2 cellular contexts compared by ENCODE assay signal in genomic region chr4:74628808-74629616, GRCh38.
TF ChIP-seq lines count a peak whose summit lies in the region.

No MANE protein-coding gene starts in this region.

TF ChIP-seq in liver, 16 proteins besides CTCF, POLR2A, EP300 and RAD21 (continued from another document):
- TF ChIP-seq, protein P1, sequence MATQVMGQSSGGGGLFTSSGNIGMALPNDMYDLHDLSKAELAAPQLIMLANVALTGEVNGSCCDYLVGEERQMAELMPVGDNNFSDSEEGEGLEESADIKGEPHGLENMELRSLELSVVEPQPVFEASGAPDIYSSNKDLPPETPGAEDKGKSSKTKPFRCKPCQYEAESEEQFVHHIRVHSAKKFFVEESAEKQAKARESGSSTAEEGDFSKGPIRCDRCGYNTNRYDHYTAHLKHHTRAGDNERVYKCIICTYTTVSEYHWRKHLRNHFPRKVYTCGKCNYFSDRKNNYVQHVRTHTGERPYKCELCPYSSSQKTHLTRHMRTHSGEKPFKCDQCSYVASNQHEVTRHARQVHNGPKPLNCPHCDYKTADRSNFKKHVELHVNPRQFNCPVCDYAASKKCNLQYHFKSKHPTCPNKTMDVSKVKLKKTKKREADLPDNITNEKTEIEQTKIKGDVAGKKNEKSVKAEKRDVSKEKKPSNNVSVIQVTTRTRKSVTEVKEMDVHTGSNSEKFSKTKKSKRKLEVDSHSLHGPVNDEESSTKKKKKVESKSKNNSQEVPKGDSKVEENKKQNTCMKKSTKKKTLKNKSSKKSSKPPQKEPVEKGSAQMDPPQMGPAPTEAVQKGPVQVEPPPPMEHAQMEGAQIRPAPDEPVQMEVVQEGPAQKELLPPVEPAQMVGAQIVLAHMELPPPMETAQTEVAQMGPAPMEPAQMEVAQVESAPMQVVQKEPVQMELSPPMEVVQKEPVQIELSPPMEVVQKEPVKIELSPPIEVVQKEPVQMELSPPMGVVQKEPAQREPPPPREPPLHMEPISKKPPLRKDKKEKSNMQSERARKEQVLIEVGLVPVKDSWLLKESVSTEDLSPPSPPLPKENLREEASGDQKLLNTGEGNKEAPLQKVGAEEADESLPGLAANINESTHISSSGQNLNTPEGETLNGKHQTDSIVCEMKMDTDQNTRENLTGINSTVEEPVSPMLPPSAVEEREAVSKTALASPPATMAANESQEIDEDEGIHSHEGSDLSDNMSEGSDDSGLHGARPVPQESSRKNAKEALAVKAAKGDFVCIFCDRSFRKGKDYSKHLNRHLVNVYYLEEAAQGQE (IDR thresholded peaks at IDR 0.05): no peak
- no peak for TF ChIP-seq EGR1 (IDR thresholded peaks at IDR 0.05; ENCODE audit: low read depth in 2 of 2)
- no peak for TF ChIP-seq YY1 (IDR thresholded peaks at IDR 0.05)
- no peak for TF ChIP-seq SP1 (IDR thresholded peaks at IDR 0.05)
- no peak for TF ChIP-seq RXRA (IDR thresholded peaks at IDR 0.05)

TF ChIP-seq in HepG2, 621 proteins besides CTCF, POLR2A, EP300 and RAD21:
- TF ChIP-seq, protein P2, sequence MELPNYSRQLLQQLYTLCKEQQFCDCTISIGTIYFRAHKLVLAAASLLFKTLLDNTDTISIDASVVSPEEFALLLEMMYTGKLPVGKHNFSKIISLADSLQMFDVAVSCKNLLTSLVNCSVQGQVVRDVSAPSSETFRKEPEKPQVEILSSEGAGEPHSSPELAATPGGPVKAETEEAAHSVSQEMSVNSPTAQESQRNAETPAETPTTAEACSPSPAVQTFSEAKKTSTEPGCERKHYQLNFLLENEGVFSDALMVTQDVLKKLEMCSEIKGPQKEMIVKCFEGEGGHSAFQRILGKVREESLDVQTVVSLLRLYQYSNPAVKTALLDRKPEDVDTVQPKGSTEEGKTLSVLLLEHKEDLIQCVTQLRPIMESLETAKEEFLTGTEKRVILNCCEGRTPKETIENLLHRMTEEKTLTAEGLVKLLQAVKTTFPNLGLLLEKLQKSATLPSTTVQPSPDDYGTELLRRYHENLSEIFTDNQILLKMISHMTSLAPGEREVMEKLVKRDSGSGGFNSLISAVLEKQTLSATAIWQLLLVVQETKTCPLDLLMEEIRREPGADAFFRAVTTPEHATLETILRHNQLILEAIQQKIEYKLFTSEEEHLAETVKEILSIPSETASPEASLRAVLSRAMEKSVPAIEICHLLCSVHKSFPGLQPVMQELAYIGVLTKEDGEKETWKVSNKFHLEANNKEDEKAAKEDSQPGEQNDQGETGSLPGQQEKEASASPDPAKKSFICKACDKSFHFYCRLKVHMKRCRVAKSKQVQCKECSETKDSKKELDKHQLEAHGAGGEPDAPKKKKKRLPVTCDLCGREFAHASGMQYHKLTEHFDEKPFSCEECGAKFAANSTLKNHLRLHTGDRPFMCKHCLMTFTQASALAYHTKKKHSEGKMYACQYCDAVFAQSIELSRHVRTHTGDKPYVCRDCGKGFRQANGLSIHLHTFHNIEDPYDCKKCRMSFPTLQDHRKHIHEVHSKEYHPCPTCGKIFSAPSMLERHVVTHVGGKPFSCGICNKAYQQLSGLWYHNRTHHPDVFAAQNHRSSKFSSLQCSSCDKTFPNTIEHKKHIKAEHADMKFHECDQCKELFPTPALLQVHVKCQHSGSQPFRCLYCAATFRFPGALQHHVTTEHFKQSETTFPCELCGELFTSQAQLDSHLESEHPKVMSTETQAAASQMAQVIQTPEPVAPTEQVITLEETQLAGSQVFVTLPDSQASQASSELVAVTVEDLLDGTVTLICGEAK (IDR thresholded peaks at IDR 0.05): no peak
- TF ChIP-seq, protein P2 (CRISPR knock-in tag; IDR thresholded peaks at IDR 0.05): no peak
- no peak for TF ChIP-seq ZEB1 (IDR thresholded peaks at IDR 0.05; ENCODE audit: insufficient replicate concordance, low read depth)
- TF ChIP-seq MXD4 (CRISPR knock-in tag; IDR thresholded peaks at IDR 0.05): no peak
- TF ChIP-seq SP5 (CRISPR knock-in tag; IDR thresholded peaks at IDR 0.05; ENCODE audit: borderline replicate concordance, low read depth): no peak
- TF ChIP-seq MLX (CRISPR knock-in tag; IDR thresholded peaks at IDR 0.05): no peak
- no peak for TF ChIP-seq HNRNPLL (IDR thresholded peaks at IDR 0.05; ENCODE audit: low read depth, low read length, poor library complexity, severe bottlenecking)
- no peak for TF ChIP-seq KAT8 (CRISPR knock-in tag; IDR thresholded peaks at IDR 0.05)
- no peak for TF ChIP-seq TARDBP (CRISPR knock-in tag; IDR thresholded peaks at IDR 0.05)
